Comparison of ENCODE assay signal across 12 cellular contexts in the genomic region with DNA sequence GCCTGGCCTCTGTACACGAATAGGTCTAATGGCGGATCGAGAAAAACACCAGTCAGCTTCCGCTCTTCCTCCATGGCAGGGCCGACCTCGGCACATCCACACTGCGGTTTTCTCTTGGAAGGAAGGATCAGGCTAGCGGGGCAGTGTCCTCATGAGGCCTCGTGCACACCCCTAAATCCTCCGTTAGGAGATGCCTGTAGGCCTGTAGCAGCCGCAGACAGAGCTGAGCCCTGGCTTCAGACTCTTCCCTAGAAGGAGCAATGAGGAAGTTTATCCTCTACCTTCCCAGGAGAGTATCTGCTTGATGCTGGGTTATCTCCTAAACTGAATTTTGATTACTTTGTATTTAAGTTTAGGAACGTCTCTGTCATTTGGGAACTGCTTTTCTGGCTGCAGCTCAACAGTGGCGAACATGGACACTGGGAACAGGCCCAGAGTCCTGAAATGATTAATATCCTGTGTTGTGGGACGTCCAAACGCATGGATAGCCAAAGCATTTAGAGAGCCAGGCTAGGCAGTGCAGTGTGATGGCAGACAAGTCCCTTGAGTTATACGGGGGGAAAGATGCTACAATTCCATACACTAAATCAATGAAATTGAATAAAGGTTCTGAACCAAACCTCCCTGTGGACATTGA. TPM values are rescaled to one million over a fixed set of nuclear protein-coding genes. Genes with fewer than 3 reads are reported as not detected.
DNase-seq lines count a peak whose midpoint lies in the region; ATAC-seq and TF ChIP-seq lines count a peak whose summit lies in the region.
"Had no signal": no experiment of that assay in that cellular context is flagged by ENCODE, and none has a peak within 500 bp of the region (broad histone marks: within the 10 kb centered on the region; RNA-seq: fewer than 3 reads in every experiment).

No MANE protein-coding gene starts in this region.

- no peak overlapping the region for H3K4me3 Mint-ChIP-seq in chondrocyte (ENCODE audit: unreplicated experiment)
- H3K4me3 Mint-ChIP-seq: activated naive CD4-positive, alpha-beta T cell treated with anti-CD3 and anti-CD28 coated beads, Interleukin-2, amount 10 ng/mL, durations not matched to agents 7 days and 5 days; stimulated activated naive B cell treated with anti-CD40 and anti-IgM and Interleukin-4, amounts not matched to agents 10 μg/mL and 1 μg/mL and 100 μg/mL, for 72 hours had no signal

- no peaks in the 10 kb centered on the region for H3K4me1 ChIP-seq in right lobe of liver
- peaks cover 13% of the 10 kb centered on the region for H3K4me1 ChIP-seq in testis

- H3K27ac ChIP-seq in right lobe of liver (peak overlapping the region in 2 of 3 donors; percentile 17 to 18), testis (peak overlapping the region in 1 of 2 donors; percentile 16)

- peak overlapping the region; percentile 93 for H3K27ac Mint-ChIP-seq in chondrocyte (ENCODE audit: unreplicated experiment)
- H3K27ac Mint-ChIP-seq: activated naive CD4-positive, alpha-beta T cell treated with anti-CD3 and anti-CD28 coated beads, Interleukin-2, amount 10 ng/mL, durations not matched to agents 7 days and 5 days; stimulated activated naive B cell treated with anti-CD40 and anti-IgM and Interleukin-4, amounts not matched to agents 10 μg/mL and 1 μg/mL and 100 μg/mL, for 72 hours had no signal

- no peaks in the 10 kb centered on the region for H3K36me3 Mint-ChIP-seq in chondrocyte (ENCODE audit: low read depth)
- H3K36me3 Mint-ChIP-seq: activated naive CD4-positive, alpha-beta T cell treated with anti-CD3 and anti-CD28 coated beads, Interleukin-2, amount 10 ng/mL, durations not matched to agents 7 days and 5 days; stimulated activated naive B cell treated with anti-CD40 and anti-IgM and Interleukin-4, amounts not matched to agents 10 μg/mL and 1 μg/mL and 100 μg/mL, for 72 hours had no signal

- 62% methylated on average over 15 of the region's 16 CpGs for WGBS in right lobe of liver (ENCODE audit: insufficient coverage, low coverage, low lambda C conversion rate, missing lambda C conversion rate)
- WGBS in testis, 2 donors, result 38 to 60% methylated on average over 16 of the region's 16 CpGs

- peaks cover 44% of the 10 kb centered on the region for H3K4me1 Mint-ChIP-seq in chondrocyte (ENCODE audit: low read depth)
- H3K4me1 Mint-ChIP-seq: stimulated activated naive B cell treated with anti-CD40 and anti-IgM and Interleukin-4, amounts not matched to agents 10 μg/mL and 1 μg/mL and 100 μg/mL, for 72 hours had no signal

- TF ChIP-seq CTCF in chondrocyte (IDR thresholded peaks at IDR 0.05), result no peak
- no peak for TF ChIP-seq CTCF in right lobe of liver (IDR thresholded peaks at IDR 0.05)
- TF ChIP-seq CTCF in testis (IDR thresholded peaks at IDR 0.05), result no peak

- no peaks in the 10 kb centered on the region for H3K9me3 Mint-ChIP-seq in chondrocyte (ENCODE audit: low read depth)
- H3K9me3 Mint-ChIP-seq: activated naive CD4-positive, alpha-beta T cell treated with anti-CD3 and anti-CD28 coated beads, Interleukin-2, amount 10 ng/mL, durations not matched to agents 7 days and 5 days; stimulated activated naive B cell treated with anti-CD40 and anti-IgM and Interleukin-4, amounts not matched to agents 10 μg/mL and 1 μg/mL and 100 μg/mL, for 72 hours had no signal

- TF ChIP-seq POLR2A in right lobe of liver (IDR thresholded peaks at IDR 0.05) (no peak), testis (IDR thresholded peaks at IDR 0.05) (no peak)

- ATAC-seq in right lobe of liver (peak; percentile 29 to 75 (median 49)), HG02763 (IDR thresholded peaks at IDR 0.05; ENCODE audit: unreplicated experiment) (no peak), GM21576 (IDR thresholded peaks at IDR 0.05; ENCODE audit: unreplicated experiment) (no peak)
- ATAC-seq: K562; stimulated activated naive B cell treated with anti-CD40 and anti-IgM and Interleukin-4, amounts not matched to agents 10 μg/mL and 1 μg/mL and 100 μg/mL, for 72 hours had no signal

- no peaks in the 10 kb centered on the region for H3K27me3 Mint-ChIP-seq in chondrocyte (ENCODE audit: low read depth)

- H3K4me3 ChIP-seq in right lobe of liver, result no peak overlapping the region
- H3K4me3 ChIP-seq in testis, result no peak overlapping the region
- H3K4me3 ChIP-seq: K562 had no signal

- H3K36me3 ChIP-seq in right lobe of liver (no peaks in the 10 kb centered on the region), testis (ENCODE audit: low read depth, missing control alignments) (no peaks in the 10 kb centered on the region)

- DNase-seq in HT1080 (ENCODE audit: low read depth), result peak; percentile 60
- DNase-seq in chondrocyte (ENCODE audit: low spot score), result no peak
- DNase-seq in right lobe of liver, result no peak
- peak; percentile 26 for DNase-seq in testis
- no peak for DNase-seq in iPS-NIHi7 (ENCODE audit: extremely low spot score)
- DNase-seq in NCI-H1417 treated with DMSO at 0.1 percent for 48 hours (lab: John Stamatoyannopoulos, UW), result no peak
- DNase-seq: activated naive CD4-positive, alpha-beta T cell treated with anti-CD3 and anti-CD28 coated beads, Interleukin-2, amount 10 ng/mL, durations not matched to agents 7 days and 5 days; head of caudate nucleus; stimulated activated naive B cell treated with anti-CD40 and anti-IgM and Interleukin-4, amounts not matched to agents 10 μg/mL and 1 μg/mL and 100 μg/mL, for 72 hours had no signal

- intact Hi-C loops in right lobe of liver (cut with DNase I), result no loop called here
- intact Hi-C loops in testis (cut with DNase I; ENCODE audit: low total_unique reads), result no loop called here

- H3K9me3 ChIP-seq in right lobe of liver (no peaks in the 10 kb centered on the region), testis (no peaks in the 10 kb centered on the region)

- H3K27me3 ChIP-seq in right lobe of liver, result no peaks in the 10 kb centered on the region
- no peaks in the 10 kb centered on the region for H3K27me3 ChIP-seq in testis

RNA-seq across cellular contexts. Expression of a gene that starts 16.5 kb away (rescaled TPM):
- 12.9 and 18.5 TPM in 2 replicates for total RNA-seq in HT1080 (2014; rRNA removed; shearing (Covaris generic))
- polyA plus RNA-seq in HT1080 (2015; cell fraction: cytosol; rRNA removed), result 7.5 and 9.3 TPM in 2 replicates
- 14.7 and 16.0 TPM in 2 replicates for polyA plus RNA-seq in HT1080 (2015; cell fraction: nucleus; rRNA removed)
- total RNA-seq in chondrocyte, result 13.0 to 26.3 TPM (median 14.8 TPM) in 3 replicates
- total RNA-seq in right lobe of liver, result 10 to 100 TPM in 5 of 6 experiments, 1 to 10 TPM in 1; 9.9 to 38.0 (median 12.9) TPM
- total RNA-seq in testis, result 10 to 100 TPM; 35.7 to 40.3 TPM
- 21.5 TPM for polyA plus RNA-seq in testis (ENCODE audit: insufficient read depth, low read depth, low replicate concordance)

Comparison
In these comparisons a context has a peak if more than half of its experiments do, and no peak if none do; other contexts are left out.
1. DNase-seq: peak in HT1080 (single experiment) and testis (single experiment); none in chondrocyte (single experiment), right lobe of liver (0 of 3), iPS-NIHi7 (single experiment) and NCI-H1417 treated with DMSO at 0.1 percent for 48 hours (single experiment).
2. ATAC-seq: peak in right lobe of liver (4 of 4); none in HG02763 (single experiment) and GM21576 (single experiment).